Comparison of ENCODE assay signal across 21 cellular contexts in genomic region chr10:132851451-132851850, GRCh38.
"Had no signal": no experiment of that assay in that cellular context is flagged by ENCODE, and none has a peak within 500 bp of the region (broad histone marks: within the 10 kb centered on the region; RNA-seq: fewer than 3 reads in every experiment).

No MANE protein-coding gene starts in this region.

- H3K9ac ChIP-seq: parathyroid adenoma had no signal

- DNase-seq: activated B cell treated with CpG ODN at 0.5 μM for 24 hours; activated CD4-positive, alpha-beta memory T cell treated with anti-CD3 and anti-CD28 coated beads for 36 hours; activated CD4-positive, alpha-beta T cell treated with anti-CD3 and anti-CD28 coated beads for 48 hours; activated gamma-delta T cell treated with Interleukin-2 at 50 U/mL for 16 hours; activated T-cell treated with anti-CD3 and anti-CD28 coated beads, Interleukin-2, amount 50 U/mL, for 1 hour; amniotic stem cell; lower lobe of right lung; mesendoderm; naive B cell; right cardiac atrium; stimulated activated CD4-positive, alpha-beta T cell treated with anti-CD3 and anti-CD28 coated beads, Interleukin-12 subunit alpha, Interleukin-12 subunit beta, amount 100 ng/mL, for 4 hours; stimulated activated CD4-positive, alpha-beta T cell treated with anti-CD3 and anti-CD28 coated beads, Interleukin-4, amount 100 ng/mL, for 4 hours; T1000 had no signal

- H3K9me3 ChIP-seq: lower lobe of right lung had no signal

- H3K36me3 Mint-ChIP-seq: activated CD4-positive, alpha-beta memory T cell treated with anti-CD3 and anti-CD28 coated beads for 36 hours; activated naive CD8-positive, alpha-beta T cell had no signal

- H3K27ac ChIP-seq: breast epithelium, epithelial cell of prostate, heart left ventricle, lower lobe of right lung, parathyroid adenoma, tibial artery had no signal

- H3K27ac Mint-ChIP-seq: activated B cell treated with CpG ODN at 0.5 μM for 24 hours; activated CD4-positive, alpha-beta memory T cell treated with anti-CD3 and anti-CD28 coated beads for 36 hours; activated naive CD8-positive, alpha-beta T cell; stimulated activated naive CD8-positive, alpha-beta T cell treated with anti-CD3 and anti-CD28 coated beads, Interleukin-15, Interleukin-2, amounts not matched to agents 100 ng/mL and 50 ng/mL, for 24 hours; T-helper 1 cell treated with Interleukin-12 subunit alpha and Interleukin-12 subunit beta and Interleukin-4 antibody, amounts not matched to agents 30 μg/mL and 1 μg/mL, for 36 hours had no signal

- H3K9me3 Mint-ChIP-seq: activated CD4-positive, alpha-beta memory T cell treated with anti-CD3 and anti-CD28 coated beads for 36 hours; T-helper 1 cell treated with Interleukin-12 subunit alpha and Interleukin-12 subunit beta and Interleukin-4 antibody, amounts not matched to agents 30 μg/mL and 1 μg/mL, for 36 hours had no signal

- H3K36me3 ChIP-seq: breast epithelium, heart left ventricle, lower lobe of right lung, tibial artery had no signal

- H3K4me3 ChIP-seq: breast epithelium, heart left ventricle, lower lobe of right lung, tibial artery had no signal

- H3K4me1 ChIP-seq: breast epithelium, lower lobe of right lung, parathyroid adenoma had no signal

- H3K4me3 Mint-ChIP-seq: activated B cell treated with CpG ODN at 0.5 μM for 24 hours; activated CD4-positive, alpha-beta memory T cell treated with anti-CD3 and anti-CD28 coated beads for 36 hours; activated naive CD8-positive, alpha-beta T cell; naive B cell; stimulated activated naive CD8-positive, alpha-beta T cell treated with anti-CD3 and anti-CD28 coated beads, Interleukin-15, Interleukin-2, amounts not matched to agents 100 ng/mL and 50 ng/mL, for 24 hours; T-helper 1 cell treated with Interleukin-12 subunit alpha and Interleukin-12 subunit beta and Interleukin-4 antibody, amounts not matched to agents 30 μg/mL and 1 μg/mL, for 36 hours had no signal
